Comparison of ENCODE assay signal across 12 cellular contexts in the genomic region with DNA sequence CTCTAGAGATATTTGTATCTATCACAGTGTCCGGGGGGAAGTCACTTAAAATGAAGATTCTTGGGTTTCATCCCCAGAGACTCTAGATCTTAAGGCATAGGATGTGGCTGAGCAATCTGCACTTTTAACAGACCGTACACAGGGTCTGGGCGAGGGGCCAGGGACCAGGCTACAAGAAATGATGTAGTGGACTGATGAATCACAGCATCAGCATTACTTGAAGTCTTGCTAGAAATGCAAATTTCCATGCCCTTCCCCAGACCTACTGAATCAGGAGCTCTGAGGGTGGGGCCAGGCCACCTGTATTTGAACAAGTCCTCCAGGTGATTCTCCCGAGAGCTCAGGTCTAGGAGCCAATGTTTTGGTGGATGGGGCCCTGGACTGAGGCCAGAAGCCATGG.
A peak's percentile ranks its signal among the peaks of the same experiment; 100 is the strongest.
DNase-seq lines count a peak whose midpoint lies in the region; ATAC-seq and TF ChIP-seq lines count a peak whose summit lies in the region.
"Had no signal": no experiment of that assay in that cellular context is flagged by ENCODE, and none has a peak within 500 bp of the region (broad histone marks: within the 10 kb centered on the region; RNA-seq: fewer than 3 reads in every experiment).

No MANE protein-coding gene starts in this region.

- POLR2A ChIA-PET in CD4-positive, alpha-beta memory T cell (lab: Charles Lee; ENCODE audit: partially characterized antibody) = no interaction called here
- POLR2A ChIA-PET in A673 (lab: Charles Lee; ENCODE audit: low non-redundant PET) = no interaction called here

- no peaks in the 10 kb centered on the region for H3K36me3 Mint-ChIP-seq in CD4-positive, alpha-beta memory T cell
- H3K36me3 Mint-ChIP-seq: activated naive CD4-positive, alpha-beta T cell treated with anti-CD3 and anti-CD28 coated beads, Interleukin-2, amount 50 U/mL, for 24 hours had no signal

- H3K9me3 Mint-ChIP-seq in CD4-positive, alpha-beta memory T cell = no peaks in the 10 kb centered on the region
- H3K9me3 Mint-ChIP-seq: activated naive CD4-positive, alpha-beta T cell treated with anti-CD3 and anti-CD28 coated beads, Interleukin-2, amount 50 U/mL, for 24 hours; nephron had no signal

- peaks cover 0 to 4% of the 10 kb centered on the region in 2 donors for H3K27me3 Mint-ChIP-seq in CD4-positive, alpha-beta memory T cell

- H3K27ac ChIP-seq in osteoblast (ENCODE audit: low read depth, low read length) = no peak overlapping the region
- no peak overlapping the region for H3K27ac ChIP-seq in CD4-positive, alpha-beta memory T cell (ENCODE audit: low read depth, low read length)
- no peak overlapping the region for H3K27ac ChIP-seq in A673 (ENCODE audit: low read depth, low read length, poor library complexity, severe bottlenecking)
- H3K27ac ChIP-seq: coronary artery had no signal

- no TSS peak for BruUV-seq in A673 (replicated peaks; lab: Mats Ljungman, UMichigan)

- no peak overlapping the region for H2AFZ ChIP-seq in osteoblast (ENCODE audit: low read length)

- no peaks in the 10 kb centered on the region for H4K20me1 ChIP-seq in osteoblast (ENCODE audit: insufficient read depth, low read length)

- DNase-seq in DMS53 treated with DMSO at 0.1 percent for 48 hours (lab: John Stamatoyannopoulos, UW; ENCODE audit: unreplicated experiment) (peak; percentile 72), NCI-H69 (lab: John Stamatoyannopoulos, UW) (peak; percentile 28), osteoblast (ENCODE audit: insufficient read length, low spot score, missing footprints) (peak; percentile 94), NCI-H1092 treated with DMSO at 0.1 percent for 48 hours (lab: John Stamatoyannopoulos, UW) (no peak), A673 (ENCODE audit: low spot score) (no peak)
- no peak for DNase-seq in CD4-positive, alpha-beta memory T cell

- H3K4me3 ChIP-seq in osteoblast (ENCODE audit: insufficient read depth, low read length) (no peak overlapping the region), A673 (ENCODE audit: low read depth, low read length, poor library complexity, severe bottlenecking) (no peak overlapping the region)
- no peak overlapping the region for H3K4me3 ChIP-seq in CD4-positive, alpha-beta memory T cell (ENCODE audit: low read length in 2 of 2)
- H3K4me3 ChIP-seq: coronary artery, smooth muscle cell had no signal

- no peak overlapping the region for H3K4me3 Mint-ChIP-seq in CD4-positive, alpha-beta memory T cell
- H3K4me3 Mint-ChIP-seq: activated naive CD4-positive, alpha-beta T cell treated with anti-CD3 and anti-CD28 coated beads, Interleukin-2, amount 50 U/mL, for 24 hours; nephron had no signal

- CTCF ChIA-PET in CD4-positive, alpha-beta memory T cell (lab: Charles Lee; ENCODE audit: partially characterized antibody) = interaction anchor here (0.8 to 1.0 kb wide), 2 partner anchors 14 to 545 kb away, joined by 3 read pairs; no protein-coding TSS in a partner anchor
- CTCF ChIA-PET in A673 (lab: Charles Lee) = no interaction called here

- peak; percentile 54 for ATAC-seq in esophagus mucosa
- no peak for ATAC-seq in HG03565 (IDR thresholded peaks at IDR 0.05; ENCODE audit: unreplicated experiment)

- no peaks in the 10 kb centered on the region for H3K79me2 ChIP-seq in osteoblast (ENCODE audit: insufficient read depth, low read length)

- H3K4me1 ChIP-seq in osteoblast (ENCODE audit: insufficient read depth, low read length) (peaks cover 13% of the 10 kb centered on the region), A673 (ENCODE audit: insufficient read depth, low read length, poor library complexity, severe bottlenecking) (no peaks in the 10 kb centered on the region)
- H3K4me1 ChIP-seq in CD4-positive, alpha-beta memory T cell (ENCODE audit: insufficient read depth, low read length) = no peaks in the 10 kb centered on the region

- H3K9me3 ChIP-seq in osteoblast (ENCODE audit: low read depth, low read length) (no peaks in the 10 kb centered on the region), A673 (ENCODE audit: low read depth, low read length, poor library complexity, severe bottlenecking) (no peaks in the 10 kb centered on the region)
- H3K9me3 ChIP-seq in CD4-positive, alpha-beta memory T cell (ENCODE audit: control insufficient read depth in 1 of 2, low read length in 2 of 2) = no peaks in the 10 kb centered on the region

- H3K27me3 ChIP-seq in osteoblast (ENCODE audit: insufficient read depth, low read length) (no peaks in the 10 kb centered on the region), A673 (replicated peaks; ENCODE audit: insufficient read depth, low read depth, low read length, poor library complexity) (no peaks in the 10 kb centered on the region)
- no peaks in the 10 kb centered on the region for H3K27me3 ChIP-seq in CD4-positive, alpha-beta memory T cell (ENCODE audit: insufficient read depth, low read length)

- H3K4me2 ChIP-seq in osteoblast (ENCODE audit: insufficient read depth, low read length) = peak overlapping the region; percentile 52
- H3K4me2 ChIP-seq: smooth muscle cell had no signal

- intact Hi-C loops in CD4-positive, alpha-beta memory T cell (cut with micrococcal nuclease) = no loop called here
- intact Hi-C loops in A673 (cut with micrococcal nuclease; ENCODE audit: unreplicated experiment) = no loop called here

- TF ChIP-seq CTCF in osteoblast (IDR thresholded peaks at IDR 0.05; ENCODE audit: extremely low read depth, low read depth, low read length) (no peak), A673 (conservative IDR thresholded peaks at IDR 0.05; ENCODE audit: low read depth, low read length) (no peak)

- H3K4me1 Mint-ChIP-seq in CD4-positive, alpha-beta memory T cell = no peaks in the 10 kb centered on the region
- H3K4me1 Mint-ChIP-seq: activated naive CD4-positive, alpha-beta T cell treated with anti-CD3 and anti-CD28 coated beads, Interleukin-2, amount 50 U/mL, for 24 hours had no signal

- H3K27ac Mint-ChIP-seq in CD4-positive, alpha-beta memory T cell = no peak overlapping the region
- H3K27ac Mint-ChIP-seq: activated naive CD4-positive, alpha-beta T cell treated with anti-CD3 and anti-CD28 coated beads, Interleukin-2, amount 50 U/mL, for 24 hours had no signal

- H3K36me3 ChIP-seq in osteoblast (ENCODE audit: insufficient read depth, low read length) = no peaks in the 10 kb centered on the region
- H3K36me3 ChIP-seq in CD4-positive, alpha-beta memory T cell (ENCODE audit: insufficient read depth, low read length) = no peaks in the 10 kb centered on the region
- no peaks in the 10 kb centered on the region for H3K36me3 ChIP-seq in A673 (ENCODE audit: insufficient read depth, low read length, poor library complexity, severe bottlenecking)

Comparison
In these comparisons a context has a peak if more than half of its experiments do, and no peak if none do; other contexts are left out.
1. DNase-seq: peak in DMS53 treated with DMSO at 0.1 percent for 48 hours (single experiment), NCI-H69 (single experiment) and osteoblast (single experiment); none in CD4-positive, alpha-beta memory T cell (0 of 5), NCI-H1092 treated with DMSO at 0.1 percent for 48 hours (single experiment) and A673 (single experiment).